ENCODE assay signal across 8 cellular contexts in genomic region chr15:52256366-52256765, GRCh38. TPM values are rescaled to one million over a fixed set of nuclear protein-coding genes. Genes with fewer than 3 reads are reported as not detected.
DNase-seq lines count a peak whose midpoint lies in the region; ATAC-seq, FAIRE-seq and TF ChIP-seq lines count a peak whose summit lies in the region.

No MANE protein-coding gene starts in this region.

- ATAC-seq in HepG2, result peak; percentile 38; the same call in 2 of the 3 replicates
- ATAC-seq in HG03280 (IDR thresholded peaks at IDR 0.05; ENCODE audit: unreplicated experiment), result no peak

- CTCF ChIA-PET in HepG2 (lab: Yijun Ruan, JAX; ENCODE audit: low intra/inter-chr PET ratio, low total read pairs), result interaction anchor here (0.8 to 2.7 kb wide), 3 partner anchors 94 to 479 kb away, joined by 3 to 25 read pairs (median 4); no protein-coding TSS in a partner anchor

- no peaks in the 10 kb centered on the region for H3K9me2 ChIP-seq in GM23248 (ENCODE audit: insufficient read depth)

- H3K4me2 ChIP-seq in GM23248 (ENCODE audit: unreplicated experiment), result peak overlapping the region; percentile 83
- no peak overlapping the region for H3K4me2 ChIP-seq in HepG2 (ENCODE audit: low read depth, low read length)

- no peak overlapping the region for H3K27ac ChIP-seq in C4-2B
- no peak overlapping the region for H3K27ac ChIP-seq in GM23248
- no peak overlapping the region for H3K27ac ChIP-seq in HepG2 (ENCODE audit: extremely low read length, insufficient read depth, low read length)

- H3K4me3 ChIP-seq in GM23248 (peak overlapping the region; percentile 37; the same call in 1 of the 2 replicates), HepG2 (replicated peaks in 1 of 3; ENCODE audit: insufficient read depth in 1 of 3, low read depth in 2 of 3, low read length in 3 of 3) (no peak overlapping the region)

- H3K9ac ChIP-seq in GM23248 (no peak overlapping the region), HepG2 (ENCODE audit: insufficient read depth, low read depth, low read length) (no peak overlapping the region)

- H3F3A ChIP-seq in GM23248 (ENCODE audit: insufficient read depth), result peaks cover 30% of the 10 kb centered on the region

- BruUV-seq in HepG2 (replicated peaks; lab: Mats Ljungman, UMichigan), result no TSS peak

- intact Hi-C loops in HepG2 (cut with micrococcal nuclease; ENCODE audit: unreplicated experiment), result loop anchor here (2.0 to 5.0 kb wide), 5 partner anchors 38 to 311 kb away; partner anchors contain the start of genes ARPP19 and MYO5C

- peak; percentile 86 for TF ChIP-seq RAD21 in HepG2 (CRISPR knock-in tag; IDR thresholded peaks at IDR 0.05)

- no peaks in the 10 kb centered on the region for H3K36me3 ChIP-seq in GM23248 (ENCODE audit: low read depth)
- H3K36me3 ChIP-seq in HepG2 (replicated peaks in 1 of 2; ENCODE audit: control insufficient read depth in 1 of 2, insufficient read depth in 2 of 2, low read length in 2 of 2), result peaks cover 9 to 58% of the 10 kb centered on the region in 2 experiments

- H2AFZ ChIP-seq in GM23248, result 0 out of 2 replicates have a peak overlapping the region, but pooled peaks have one; percentile 0
- H2AFZ ChIP-seq in HepG2 (ENCODE audit: low read length), result no peak overlapping the region

- POLR2A ChIA-PET in HepG2 (lab: Yijun Ruan, JAX), result no interaction called here

- 0 to 2% methylated on average over 10 of the region's 10 CpGs for WGBS in GM23248 (ENCODE audit: low coverage in 1 of 2, low lambda C conversion rate in 2 of 2, missing lambda C conversion rate in 2 of 2), 2 experiments
- 17% methylated on average over 10 of the region's 10 CpGs for WGBS in HepG2 (ENCODE audit: low lambda C conversion rate)

- TF ChIP-seq CTCF in C4-2B (conservative IDR thresholded peaks at IDR 0.05) (peak; percentile 90), HepG2 (CRISPR knock-in tag; IDR thresholded peaks at IDR 0.05) (peak; percentile 82)

- in situ Hi-C loops in GM23248 (cut with MboI) (loop anchor here (10.0 kb wide), 1 partner anchor 478 kb away; no protein-coding TSS in a partner anchor), HepG2 (cut with HindIII; ENCODE audit: extremely low pct_ligation_motif_present, low pct_unique_long_range_greater_than_20kb) (no loop called here)

- peaks cover 32% of the 10 kb centered on the region for H3K4me1 ChIP-seq in GM23248 (ENCODE audit: insufficient read depth)
- 0 out of 2 replicates have a peak, but pooled peaks cover under 1% of the 10 kb centered on the region for H3K4me1 ChIP-seq in HepG2 (ENCODE audit: insufficient read depth, low read length)

- FAIRE-seq in HepG2 (lab: Jason Lieb, UNC), result peak; percentile 91

- H3K9me3 ChIP-seq in GM23248 (ENCODE audit: low read depth) (no peaks in the 10 kb centered on the region), HepG2 (ENCODE audit: low read length) (no peaks in the 10 kb centered on the region)

- TF ChIP-seq EP300 in HepG2 (IDR thresholded peaks at IDR 0.05; ENCODE audit: low read depth in 2 of 2, low read length in 2 of 2), result no peak
- TF ChIP-seq EP300 in HepG2 (CRISPR knock-in tag; IDR thresholded peaks at IDR 0.05; ENCODE audit: borderline replicate concordance), result no peak

- no peak for TF ChIP-seq POLR2A in HepG2 (IDR thresholded peaks at IDR 0.05; ENCODE audit: insufficient read depth in 1 of 2, low read depth in 2 of 2, low read length in 2 of 2)

- no peaks in the 10 kb centered on the region for H3K79me2 ChIP-seq in GM23248 (ENCODE audit: insufficient read depth)
- no peaks in the 10 kb centered on the region for H3K79me2 ChIP-seq in HepG2 (ENCODE audit: insufficient read depth, low read length)

- H3K27me3 ChIP-seq in GM23248 (replicated peaks; ENCODE audit: insufficient read depth) (no peaks in the 10 kb centered on the region), HepG2 (ENCODE audit: control insufficient read depth in 1 of 2, insufficient read depth in 2 of 2, low read length in 2 of 2) (no peaks in the 10 kb centered on the region)

- no peaks in the 10 kb centered on the region for H4K20me1 ChIP-seq in GM23248 (ENCODE audit: insufficient read depth)
- no peaks in the 10 kb centered on the region for H4K20me1 ChIP-seq in HepG2 (ENCODE audit: insufficient read depth, low read length)

- DNase-seq in GM23248, result peak; percentile 78
- peak; percentile 13 to 60 for DNase-seq in NCI-H446 (lab: John Stamatoyannopoulos, UW)
- peak; percentile 81 for DNase-seq in activated CD4-positive, alpha-beta T cell treated with anti-CD3 and anti-CD28 coated beads for 48 hours
- DNase-seq in cerebellum (ENCODE audit: low spot score), result peak; percentile 86
- peak; percentile 45 for DNase-seq in HepG2 (ENCODE audit: low spot score)
- DNase-seq in stimulated activated CD4-positive, alpha-beta T cell treated with anti-CD3 and anti-CD28 coated beads, TNF-alpha, amount 100 ng/mL, for 1 hour (ENCODE audit: low read depth in 3 of 3, low spot score in 1 of 3), result peak; percentile 41 to 50 (median 48)

TF ChIP-seq in HepG2, 621 proteins besides CTCF, POLR2A, EP300 and RAD21 (continues in another document):
- 0 out of 2 replicates have a peak, but pooled peaks have one; percentile 29 for TF ChIP-seq GATAD2A (CRISPR knock-in tag; IDR thresholded peaks at IDR 0.05)

RNA-seq across cellular contexts. Expression of gene MYO5C, which starts 39.2 kb away (rescaled TPM):
- not detected in 2 replicates for total RNA-seq in GM23248 (2014; rRNA removed; shearing (Covaris generic))
- polyA plus RNA-seq in GM23248 (2016; fragmentation: Nextera tagmentation; extraction: Ambion mirVana), result not detected in 2 replicates
- total RNA-seq in cerebellum, result 10.4 TPM
- total RNA-seq in HepG2 (2016; rRNA removed; fragmentation: Illumina TruSeq; extraction: Trizol), result 23.7 and 37.3 TPM in 2 replicates
- 7.8 and 10.0 TPM in 2 replicates for total RNA-seq in HepG2 (2016; cell fraction: cytosol; rRNA removed; fragmentation: Illumina TruSeq; extraction: Trizol; ENCODE audit: low read depth)
- total RNA-seq in HepG2 (2016; cell fraction: insoluble cytoplasmic fraction; rRNA removed; fragmentation: Illumina TruSeq; extraction: Trizol), result 22.8 and 32.5 TPM in 2 replicates
- total RNA-seq in HepG2 (2016; cell fraction: membrane; rRNA removed; fragmentation: Illumina TruSeq; extraction: Trizol), result 18.9 and 21.8 TPM in 2 replicates
- total RNA-seq in HepG2 (2016; cell fraction: nucleus; rRNA removed; fragmentation: Illumina TruSeq; extraction: Trizol), result 39.3 and 39.5 TPM in 2 replicates
- polyA plus RNA-seq in HepG2 (2011; rRNA removed), result 13.7 and 15.7 TPM in 2 replicates
- polyA plus RNA-seq in HepG2 (2011; cell fraction: cytosol; rRNA removed), result 7.3 and 7.9 TPM in 2 replicates
- polyA plus RNA-seq in HepG2 (2011; cell fraction: nucleus; rRNA removed), result 17.4 and 19.9 TPM in 2 replicates
- polyA plus RNA-seq in HepG2 (2012), result 7.0 and 10.2 TPM in 2 replicates
- 1.7 and 1.8 TPM in 2 replicates for polyA plus RNA-seq in HepG2 (2016; cell fraction: cytosol; fragmentation: Illumina TruSeq; extraction: Trizol; ENCODE audit: low read depth)
- polyA plus RNA-seq in HepG2 (2016; cell fraction: insoluble cytoplasmic fraction; fragmentation: Illumina TruSeq; extraction: Trizol; ENCODE audit: low read depth), result 23.1 and 25.5 TPM in 2 replicates
- polyA plus RNA-seq in HepG2 (2016; cell fraction: membrane; fragmentation: Illumina TruSeq; extraction: Trizol; ENCODE audit: low read depth), result 4.2 TPM in 2 replicates
- polyA plus RNA-seq in HepG2 (2016; cell fraction: nucleus; fragmentation: Illumina TruSeq; extraction: Trizol; ENCODE audit: insufficient read depth, low read depth), result 35.8 and 37.1 TPM in 2 replicates
- polyA minus RNA-seq in HepG2 (2011; rRNA and poly(A)+ RNA removed; ENCODE audit: low replicate concordance), result 23.1 and 52.1 TPM in 2 replicates
- polyA minus RNA-seq in HepG2 (2011; cell fraction: cytosol; rRNA and poly(A)+ RNA removed), result 10.5 and 13.8 TPM in 2 replicates
- 52.0 and 54.7 TPM in 2 replicates for polyA minus RNA-seq in HepG2 (2011; cell fraction: nucleus; rRNA and poly(A)+ RNA removed)
